In the genomic region with DNA sequence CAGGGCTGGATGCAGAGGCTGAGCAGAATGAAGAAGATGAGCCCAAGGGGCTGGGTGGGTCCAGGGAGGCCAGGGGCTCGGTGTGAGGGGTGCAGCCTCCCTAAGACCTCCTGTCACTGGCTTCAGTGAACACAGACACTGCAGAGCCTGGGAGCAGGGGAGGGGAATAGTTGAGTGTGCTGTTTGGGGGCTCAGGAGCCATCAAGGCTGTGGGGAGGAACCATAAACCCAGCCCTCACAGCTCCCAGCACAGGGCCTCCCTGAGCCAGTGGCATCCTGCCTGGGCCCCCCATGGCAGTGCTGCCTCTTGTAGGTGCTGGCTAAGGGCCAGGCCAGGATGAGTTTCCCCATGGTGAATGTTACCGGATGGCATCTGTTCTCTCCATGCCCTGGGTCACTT, we compare ENCODE assay signal across 33 cellular contexts. TPM values are rescaled to one million over a fixed set of nuclear protein-coding genes. Genes with fewer than 3 reads are reported as not detected.
"Had no signal": no experiment of that assay in that cellular context is flagged by ENCODE, and none has a peak within 500 bp of the region (broad histone marks: within the 10 kb centered on the region; RNA-seq: fewer than 3 reads in every experiment).

No MANE protein-coding gene starts in this region.

- H3K27ac ChIP-seq: dorsolateral prefrontal cortex, epithelial cell of prostate, gastrocnemius medialis, lower lobe of right lung, prostate gland, testis, tibial artery had no signal

- H3K36me3 Mint-ChIP-seq: naive thymus-derived CD8-positive, alpha-beta T cell; type B pancreatic cell had no signal

- ATAC-seq: esophagus mucosa; gastrocnemius medialis; left lobe of liver; lower lobe of right lung; naive thymus-derived CD8-positive, alpha-beta T cell; sciatic nerve; stimulated activated naive CD8-positive, alpha-beta T cell treated with anti-CD3 and anti-CD28 coated beads, Interleukin-15, Interleukin-2, amounts not matched to agents 100 U/mL and 50 U/mL, for 24 hours had no signal

- H3K36me3 ChIP-seq: gastrocnemius medialis, lower lobe of right lung, prostate gland, right atrium auricular region, tibial artery had no signal

- H3K4me3 ChIP-seq: dorsolateral prefrontal cortex, gastrocnemius medialis, lower lobe of right lung, prostate gland, right atrium auricular region, smooth muscle cell, testis, tibial artery had no signal

- FAIRE-seq: colon, keratinocyte had no signal

- H3K4me1 ChIP-seq: gastrocnemius medialis, lower lobe of right lung, prostate gland, testis, tibial artery had no signal

- H3K9me3 Mint-ChIP-seq: endodermal cell, type B pancreatic cell had no signal

- H3K9me3 ChIP-seq: gastrocnemius medialis, lower lobe of right lung, prostate gland, right atrium auricular region, testis, tibial artery had no signal

- H3K27ac Mint-ChIP-seq: endodermal cell, type B pancreatic cell had no signal

- DNase-seq: dorsolateral prefrontal cortex; effector CD8-positive, alpha-beta T cell; endodermal cell; foreskin fibroblast; gastrocnemius medialis; head of caudate nucleus; lower lobe of right lung; stimulated activated CD4-positive, alpha-beta T cell treated with anti-CD3 and anti-CD28 coated beads, Interleukin-12 subunit alpha, Interleukin-12 subunit beta, amount 100 ng/mL, for 4 hours; stimulated activated CD4-positive, alpha-beta T cell treated with anti-CD3 and anti-CD28 coated beads, Interleukin-1b, Interleukin-23, amount 100 ng/mL, for 48 hours; stimulated activated CD4-positive, alpha-beta T cell treated with anti-CD3 and anti-CD28 coated beads, Interleukin-4, amount 100 ng/mL, for 1 hour; stimulated activated CD8-positive, alpha-beta memory T cell treated with anti-CD3 and anti-CD28 coated beads, Interleukin-4, amount 100 ng/mL, for 48 hours; stimulated activated naive CD8-positive, alpha-beta T cell treated with anti-CD3 and anti-CD28 coated beads, Interleukin-15, Interleukin-2, amounts not matched to agents 100 U/mL and 50 U/mL, for 24 hours; substantia nigra; testis; tibial artery had no signal

- H3K4me1 Mint-ChIP-seq: endodermal cell had no signal

- H3K4me3 Mint-ChIP-seq: endodermal cell; naive thymus-derived CD8-positive, alpha-beta T cell; neural crest cell; type B pancreatic cell had no signal

RNA-seq across cellular contexts. Expression of a gene that starts 25.5 kb away (rescaled TPM):
- total RNA-seq: myocyte; naive thymus-derived CD8-positive, alpha-beta T cell; osteocyte; smooth muscle cell had no signal
- polyA plus RNA-seq: naive thymus-derived CD8-positive, alpha-beta T cell had no signal

RNA-seq across cellular contexts. Expression of a gene that starts 26.0 kb away (rescaled TPM):
- total RNA-seq: endodermal cell; gastrocnemius medialis; glomerular endothelial cell; left lobe of liver; lower lobe of right lung; naive thymus-derived CD8-positive, alpha-beta T cell; neural crest cell; osteocyte; right atrium auricular region; sciatic nerve had no signal
- polyA plus RNA-seq: naive thymus-derived CD8-positive, alpha-beta T cell; urinary bladder had no signal

RNA-seq across cellular contexts. Expression of a gene that starts 49.5 kb away (rescaled TPM):
- total RNA-seq: cerebellum; endodermal cell; esophagus mucosa; glomerular endothelial cell; left lobe of liver; mesenteric fat pad; naive thymus-derived CD8-positive, alpha-beta T cell; neural crest cell; osteocyte; prostate gland; right atrium auricular region; urinary bladder had no signal
- polyA plus RNA-seq: naive thymus-derived CD8-positive, alpha-beta T cell; smooth muscle cell had no signal
